Comparison of ENCODE assay signal across 15 cellular contexts in genomic region chr4:8272472-8273428, GRCh38. TPM values are rescaled to one million over a fixed set of nuclear protein-coding genes. Genes with fewer than 3 reads are reported as not detected.
A peak's percentile ranks its signal among the peaks of the same experiment; 100 is the strongest.
DNase-seq lines count a peak whose midpoint lies in the region; ATAC-seq, FAIRE-seq and TF ChIP-seq lines count a peak whose summit lies in the region.
"Had no signal": no experiment of that assay in that cellular context is flagged by ENCODE, and none has a peak within 500 bp of the region (broad histone marks: within the 10 kb centered on the region; RNA-seq: fewer than 3 reads in every experiment).

No MANE protein-coding gene starts in this region.

- peaks cover 16% of the 10 kb centered on the region for H3F3A ChIP-seq in smooth muscle cell (ENCODE audit: low read depth)

- no peaks in the 10 kb centered on the region for H3K79me2 ChIP-seq in HepG2 (ENCODE audit: insufficient read depth, low read length)
- H3K79me2 ChIP-seq in smooth muscle cell (ENCODE audit: low read depth): peaks cover 35% of the 10 kb centered on the region

- no peak overlapping the region for H3K4me2 ChIP-seq in HepG2 (ENCODE audit: low read depth, low read length)
- H3K4me2 ChIP-seq in smooth muscle cell: peak overlapping the region; percentile 97

- H3K9me3 ChIP-seq in HepG2 (ENCODE audit: low read length): no peaks in the 10 kb centered on the region
- no peaks in the 10 kb centered on the region for H3K9me3 ChIP-seq in smooth muscle cell (replicated peaks; ENCODE audit: low read depth)

- 13% methylated on average over 3 of the region's 30 CpGs for WGBS in HepG2 (ENCODE audit: low lambda C conversion rate)
- 67% methylated on average over 30 of the region's 30 CpGs for WGBS in smooth muscle cell (ENCODE audit: low lambda C conversion rate)

- POLR2A ChIA-PET in HepG2 (lab: Yijun Ruan, JAX): no interaction called here

- no TSS peak for BruUV-seq in HepG2 (replicated peaks; lab: Mats Ljungman, UMichigan)

- TF ChIP-seq CTCF in HepG2 (CRISPR knock-in tag; IDR thresholded peaks at IDR 0.05) (no peak), smooth muscle cell (IDR thresholded peaks at IDR 0.05; ENCODE audit: borderline replicate concordance, insufficient read depth, poor library complexity, severe bottlenecking) (no peak)

- DNase-seq in GDM1 (lab: John Stamatoyannopoulos, UW): peak; percentile 33
- peak; percentile 36 to 70 for DNase-seq in dermis microvascular lymphatic vessel endothelial cell (ENCODE audit: low read depth in 2 of 2)
- DNase-seq in HepG2 (ENCODE audit: low spot score): no peak
- DNase-seq in smooth muscle cell (lab: John Stamatoyannopoulos, UW; ENCODE audit: unreplicated experiment): no peak
- DNase-seq in activated CD4-positive, alpha-beta T cell treated with anti-CD3 and anti-CD28 coated beads for 4 hours: no peak
- no peak for DNase-seq in stimulated activated CD4-positive, alpha-beta T cell treated with anti-CD3 and anti-CD28 coated beads, Interleukin-2, amount 100 ng/mL, for 48 hours
- no peak for DNase-seq in NCI-H524 (lab: John Stamatoyannopoulos, UW)
- DNase-seq: activated CD4-positive, alpha-beta memory T cell treated with anti-CD3 and anti-CD28 coated beads, Interleukin-2, amount 10 ng/mL, durations not matched to agents 7 days and 5 days; amygdala; NCI-H1105; NCI-H2227 treated with DMSO at 0.1 percent for 48 hours; stimulated activated CD4-positive, alpha-beta T cell treated with anti-CD3 and anti-CD28 coated beads, Interleukin-4, amount 100 ng/mL, for 24 hours had no signal

- H3K4me3 ChIP-seq in HepG2 (replicated peaks in 1 of 3; ENCODE audit: insufficient read depth in 1 of 3, low read depth in 2 of 3, low read length in 3 of 3): no peak overlapping the region
- no peak overlapping the region for H3K4me3 ChIP-seq in smooth muscle cell
- H3K4me3 ChIP-seq: SK-N-MC had no signal

- TF ChIP-seq RAD21 in HepG2 (CRISPR knock-in tag; IDR thresholded peaks at IDR 0.05): no peak

- ATAC-seq in HepG2: peak; percentile 28
- ATAC-seq in GM19452 (IDR thresholded peaks at IDR 0.05; ENCODE audit: unreplicated experiment): no peak

- H3K27me3 ChIP-seq in HepG2 (ENCODE audit: control insufficient read depth in 1 of 2, insufficient read depth in 2 of 2, low read length in 2 of 2) (peaks cover 15 to 79% of the 10 kb centered on the region in 2 experiments), smooth muscle cell (ENCODE audit: low read depth) (no peaks in the 10 kb centered on the region)

- TF ChIP-seq POLR2A in HepG2 (IDR thresholded peaks at IDR 0.05; ENCODE audit: insufficient read depth in 1 of 2, low read depth in 2 of 2, low read length in 2 of 2): no peak

- no peak overlapping the region for H3K9ac ChIP-seq in HepG2 (ENCODE audit: insufficient read depth, low read depth, low read length)
- no peak overlapping the region for H3K9ac ChIP-seq in smooth muscle cell (ENCODE audit: low read depth)

- H3K36me3 ChIP-seq in HepG2 (replicated peaks in 1 of 2; ENCODE audit: control insufficient read depth in 1 of 2, insufficient read depth in 2 of 2, low read length in 2 of 2) (no peaks in the 10 kb centered on the region), smooth muscle cell (ENCODE audit: low read depth) (no peaks in the 10 kb centered on the region)

- CTCF ChIA-PET in HepG2 (lab: Yijun Ruan, JAX; ENCODE audit: low intra/inter-chr PET ratio, low total read pairs): no interaction called here

- H3K4me1 ChIP-seq in HepG2 (ENCODE audit: insufficient read depth, low read length) (peaks cover 14% of the 10 kb centered on the region), smooth muscle cell (ENCODE audit: low read depth) (peaks cover 22% of the 10 kb centered on the region)

- no peaks in the 10 kb centered on the region for H4K20me1 ChIP-seq in HepG2 (ENCODE audit: insufficient read depth, low read length)
- H4K20me1 ChIP-seq in smooth muscle cell (ENCODE audit: low read depth): peaks cover 48% of the 10 kb centered on the region

- H3K27ac ChIP-seq in HepG2 (ENCODE audit: extremely low read length, insufficient read depth, low read length): no peak overlapping the region
- H3K27ac ChIP-seq in smooth muscle cell (ENCODE audit: low read depth): peak overlapping the region; percentile 15
- H3K27ac ChIP-seq: SK-N-MC had no signal

- H2AFZ ChIP-seq in HepG2 (ENCODE audit: low read length) (no peak overlapping the region), smooth muscle cell (ENCODE audit: low read depth) (no peak overlapping the region)

- intact Hi-C loops in HepG2 (cut with micrococcal nuclease; ENCODE audit: unreplicated experiment): no loop called here

- no peak for FAIRE-seq in HepG2 (lab: Jason Lieb, UNC)

- no peak for TF ChIP-seq EP300 in HepG2 (IDR thresholded peaks at IDR 0.05; ENCODE audit: low read depth in 2 of 2, low read length in 2 of 2)
- TF ChIP-seq EP300 in HepG2 (CRISPR knock-in tag; IDR thresholded peaks at IDR 0.05; ENCODE audit: borderline replicate concordance): no peak

- in situ Hi-C loops in HepG2 (cut with HindIII; ENCODE audit: extremely low pct_ligation_motif_present, low pct_unique_long_range_greater_than_20kb): no loop called here

TF ChIP-seq in HepG2, 621 proteins besides CTCF, POLR2A, EP300 and RAD21:
- no peak for TF ChIP-seq GATA4 (IDR thresholded peaks at IDR 0.05; ENCODE audit: borderline replicate concordance, low read depth)
- peak; percentile 27; the same call in 1 of the 2 replicates for TF ChIP-seq ZNF687 (CRISPR knock-in tag; IDR thresholded peaks at IDR 0.05)
- peak; percentile 46; the same call in 1 of the 2 replicates for TF ChIP-seq GABPB1 (CRISPR knock-in tag; IDR thresholded peaks at IDR 0.05)

RNA-seq across cellular contexts. Expression of gene HTRA3, which starts 3.2 kb away (rescaled TPM):
- total RNA-seq in dermis microvascular lymphatic vessel endothelial cell: 1.4 and 7.5 TPM in 2 replicates
- not detected in 2 replicates for total RNA-seq in HepG2 (2016; rRNA removed; fragmentation: Illumina TruSeq; extraction: Trizol)
- total RNA-seq in HepG2 (2016; cell fraction: cytosol; rRNA removed; fragmentation: Illumina TruSeq; extraction: Trizol; ENCODE audit: low read depth): not detected in 2 replicates
- total RNA-seq in HepG2 (2016; cell fraction: insoluble cytoplasmic fraction; rRNA removed; fragmentation: Illumina TruSeq; extraction: Trizol): 0.04 TPM in 1 of 2 replicates, not detected in the other
- not detected in 2 replicates for total RNA-seq in HepG2 (2016; cell fraction: membrane; rRNA removed; fragmentation: Illumina TruSeq; extraction: Trizol)
- total RNA-seq in HepG2 (2016; cell fraction: nucleus; rRNA removed; fragmentation: Illumina TruSeq; extraction: Trizol): not detected in 2 replicates
- polyA plus RNA-seq in HepG2 (2011; rRNA removed): 0.16 and 0.17 TPM in 2 replicates
- polyA plus RNA-seq in HepG2 (2011; cell fraction: cytosol; rRNA removed): 0.12 and 0.31 TPM in 2 replicates
- 0.12 and 0.19 TPM in 2 replicates for polyA plus RNA-seq in HepG2 (2011; cell fraction: nucleus; rRNA removed)
- polyA plus RNA-seq in HepG2 (2012): not detected in 2 replicates
- 0.07 TPM in 1 of 2 replicates, not detected in the other for polyA plus RNA-seq in HepG2 (2016; cell fraction: cytosol; fragmentation: Illumina TruSeq; extraction: Trizol; ENCODE audit: low read depth)
- not detected in 2 replicates for polyA plus RNA-seq in HepG2 (2016; cell fraction: insoluble cytoplasmic fraction; fragmentation: Illumina TruSeq; extraction: Trizol; ENCODE audit: low read depth)
- polyA plus RNA-seq in HepG2 (2016; cell fraction: membrane; fragmentation: Illumina TruSeq; extraction: Trizol; ENCODE audit: low read depth): not detected in 2 replicates
- polyA plus RNA-seq in HepG2 (2016; cell fraction: nucleus; fragmentation: Illumina TruSeq; extraction: Trizol; ENCODE audit: insufficient read depth, low read depth): not detected in 2 replicates
- polyA minus RNA-seq in HepG2 (2011; rRNA and poly(A)+ RNA removed; ENCODE audit: low replicate concordance): 0.18 and 0.47 TPM in 2 replicates
- polyA minus RNA-seq in HepG2 (2011; cell fraction: cytosol; rRNA and poly(A)+ RNA removed): not detected in 2 replicates
- not detected in 2 replicates for polyA minus RNA-seq in HepG2 (2011; cell fraction: nucleus; rRNA and poly(A)+ RNA removed)
- 77.7 and 94.9 TPM in 2 replicates for total RNA-seq in smooth muscle cell
- 189 and 227 TPM in 2 replicates for polyA plus RNA-seq in smooth muscle cell
- total RNA-seq: activated CD4-positive, alpha-beta memory T cell treated with anti-CD3 and anti-CD28 coated beads, Interleukin-2, amount 10 ng/mL, durations not matched to agents 7 days and 5 days had no signal
- polyA plus RNA-seq: IgD-negative memory B cell had no signal

Comparison
In these comparisons a context has a peak if more than half of its experiments do, and no peak if none do; other contexts are left out.
1. DNase-seq: peak in GDM1 (single experiment) and dermis microvascular lymphatic vessel endothelial cell (2 of 2); none in HepG2 (single experiment), smooth muscle cell (single experiment), activated CD4-positive, alpha-beta T cell treated with anti-CD3 and anti-CD28 coated beads for 4 hours (0 of 2), stimulated activated CD4-positive, alpha-beta T cell treated with anti-CD3 and anti-CD28 coated beads, Interleukin-2, amount 100 ng/mL, for 48 hours (0 of 2) and NCI-H524 (0 of 2).